ENCODE assay signal across 8 cellular contexts in genomic region chr2:189580662-189581353, GRCh38. TPM values are rescaled to one million over a fixed set of nuclear protein-coding genes. Genes with fewer than 3 reads are reported as not detected.
DNase-seq lines count a peak whose midpoint lies in the region; ATAC-seq and TF ChIP-seq lines count a peak whose summit lies in the region.

TSS of gene SLC40A1 (minus strand) at chr2:189580786. CDS start at chr2:189580460, 326 bp downstream.

- peaks cover 99% of the 10 kb centered on the region for H3K27me3 ChIP-seq in HUES48 (ENCODE audit: control insufficient read depth, insufficient read depth, low read length)
- H3K27me3 ChIP-seq in heart left ventricle, result no peaks in the 10 kb centered on the region
- H3K27me3 ChIP-seq in parathyroid adenoma (ENCODE audit: control insufficient read depth, insufficient read depth, low read length), result no peaks in the 10 kb centered on the region
- no peaks in the 10 kb centered on the region for H3K27me3 ChIP-seq in upper lobe of right lung

- H3K4me1 ChIP-seq in HUES48 (ENCODE audit: control insufficient read depth, insufficient read depth, low read length), result peaks cover 14% of the 10 kb centered on the region
- peaks cover 0 to 68% (median 40%) of the 10 kb centered on the region in 12 donors for H3K4me1 ChIP-seq in heart left ventricle
- H3K4me1 ChIP-seq in parathyroid adenoma, result peaks cover 26% of the 10 kb centered on the region
- peaks cover 13% of the 10 kb centered on the region for H3K4me1 ChIP-seq in upper lobe of right lung

- H3K4me2 ChIP-seq in parathyroid adenoma (ENCODE audit: low read length), result peak within 1 kb of the TSS; percentile 88

- peak; percentile 68 for ATAC-seq in GM19395 (IDR thresholded peaks at IDR 0.05; ENCODE audit: unreplicated experiment)
- ATAC-seq in heart left ventricle, result peak; percentile 96 to 99 (median 98)
- peak; percentile 99 for ATAC-seq in upper lobe of right lung

- H3K27ac ChIP-seq in HUES48 (ENCODE audit: low read depth, low read length) (peak within 1 kb of the TSS; percentile 16), heart left ventricle (peak within 1 kb of the TSS; percentile 90 to 99 (median 96)), parathyroid adenoma (peak within 1 kb of the TSS; percentile 94), upper lobe of right lung (peak within 1 kb of the TSS; percentile 94)

- no peak for DNase-seq in AG09309 (ENCODE audit: low read depth)
- DNase-seq in SKM-1 (lab: John Stamatoyannopoulos, UW; ENCODE audit: unreplicated experiment), result peak; percentile 46
- peak; percentile 18 for DNase-seq in activated naive CD8-positive, alpha-beta T cell treated with anti-CD3 and anti-CD28 coated beads, Interleukin-2, amount 50 U/mL, for 16 hours (ENCODE audit: low read depth, low spot score)
- peak; percentile 88 to 94 (median 89) for DNase-seq in heart left ventricle
- DNase-seq in upper lobe of right lung, result peak; percentile 92

- TF ChIP-seq CTCF in AG09309 (IDR thresholded peaks at IDR 0.05; ENCODE audit: control insufficient read depth, insufficient read depth, low read depth, low read length, missing control alignments), result no peak
- TF ChIP-seq CTCF in heart left ventricle (IDR thresholded peaks at IDR 0.05), result peak in 1 of 12 donors; percentile 17
- peak; percentile 2 for TF ChIP-seq CTCF in parathyroid adenoma (IDR thresholded peaks at IDR 0.05)
- TF ChIP-seq CTCF in upper lobe of right lung (IDR thresholded peaks at IDR 0.05), result no peak

- H3K79me2 ChIP-seq in parathyroid adenoma, result peaks cover 7% of the 10 kb centered on the region

- H3K4me3 ChIP-seq in AG09309 (ENCODE audit: control insufficient read depth, low read depth, low read length) (peak within 1 kb of the TSS; percentile 52), HUES48 (ENCODE audit: low read depth, low read length) (peak within 1 kb of the TSS; percentile 76), heart left ventricle (peak within 1 kb of the TSS; percentile 22 to 89 (median 75)), parathyroid adenoma (ENCODE audit: low read depth, low read length) (peak within 1 kb of the TSS; percentile 85), upper lobe of right lung (peak within 1 kb of the TSS; percentile 72)

- peak in 1 of 2 donors; percentile 93 for TF ChIP-seq POLR2A in heart left ventricle (IDR thresholded peaks at IDR 0.05)

- 0% methylated on average over 32 to 78 of the region's 78 CpGs for WGBS in heart left ventricle, 4 donors

- no peaks in the 10 kb centered on the region for H3K9me3 ChIP-seq in HUES48 (ENCODE audit: control insufficient read depth, insufficient read depth, low read length)
- H3K9me3 ChIP-seq in heart left ventricle, result no peaks in the 10 kb centered on the region
- H3K9me3 ChIP-seq in parathyroid adenoma (ENCODE audit: control insufficient read depth, low read length), result no peaks in the 10 kb centered on the region
- no peaks in the 10 kb centered on the region for H3K9me3 ChIP-seq in upper lobe of right lung

- H3K9ac ChIP-seq in HUES48 (ENCODE audit: low read depth, low read length) (no peak within 1 kb of the TSS), parathyroid adenoma (peak within 1 kb of the TSS; percentile 73)

- H2AFZ ChIP-seq in parathyroid adenoma, result peak within 1 kb of the TSS; percentile 88

- H3K36me3 ChIP-seq in HUES48 (ENCODE audit: control insufficient read depth, insufficient read depth, low read length) (no peaks in the 10 kb centered on the region), heart left ventricle (peaks cover 0 to 18% (median 5%) of the 10 kb centered on the region in 9 donors), parathyroid adenoma (ENCODE audit: control insufficient read depth, insufficient read depth, low read length) (no peaks in the 10 kb centered on the region), upper lobe of right lung (peaks cover 14% of the 10 kb centered on the region)

- intact Hi-C loops in heart left ventricle (cut with DNase I) (loop anchor here in 5 of 10 donors (2.0 to 5.0 kb wide), 5 partner anchors 30 to 114 kb away; no protein-coding TSS in a partner anchor), upper lobe of right lung (cut with DNase I) (no loop called here)

RNA-seq across cellular contexts. Expression of gene SLC40A1, which starts in this region (rescaled TPM):
- total RNA-seq in heart left ventricle, result 100 to 1,000 TPM in 2 of 9 donors, 10 to 100 TPM in 7; 21.9 to 109 (median 42.9) TPM
- polyA plus RNA-seq in heart left ventricle, result 10 to 100 TPM; 10.2 to 20.3 TPM
- total RNA-seq in upper lobe of right lung, result 169 TPM

Comparison
In these comparisons a context has a peak if more than half of its experiments do, and no peak if none do; other contexts are left out.
1. H3K27ac ChIP-seq: peak in every context shown above with its lines; median percentile 96 in heart left ventricle; 94 in parathyroid adenoma; 94 in upper lobe of right lung; 16 in HUES48.